Comparison of ENCODE assay signal across 12 cellular contexts in the genomic region with DNA sequence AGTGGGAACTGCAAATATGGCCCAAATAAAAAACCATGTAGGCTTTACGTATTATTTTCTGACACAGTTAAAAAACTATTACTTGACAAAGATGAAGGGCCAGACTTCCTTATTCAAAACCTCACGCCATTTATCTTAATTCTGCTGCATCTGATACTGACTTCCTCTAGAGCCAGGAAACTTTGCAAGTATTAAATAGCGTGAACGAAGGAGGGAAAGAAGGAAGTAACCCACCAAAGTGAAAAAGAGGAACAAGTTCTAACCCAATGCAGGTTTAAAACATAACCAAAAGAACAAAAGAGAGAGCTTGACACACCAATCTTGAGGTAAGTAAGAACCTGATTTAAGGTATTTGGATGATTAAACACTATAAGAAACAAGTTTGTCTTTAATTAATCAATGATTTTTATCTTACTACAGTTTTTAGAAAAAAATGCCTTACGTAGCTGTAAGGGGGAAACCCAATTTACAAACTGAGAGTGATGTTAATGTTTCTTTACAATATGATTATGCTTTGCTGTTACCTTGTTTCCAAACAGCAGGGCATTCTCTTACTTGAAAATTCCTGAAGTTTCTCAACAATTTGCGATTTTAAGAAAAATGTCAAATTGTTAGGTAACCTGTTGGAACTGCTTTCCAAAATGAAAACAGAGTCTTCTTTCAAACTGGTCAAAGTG. TPM values are rescaled to one million over a fixed set of nuclear protein-coding genes. Genes with fewer than 3 reads are reported as not detected.
DNase-seq lines count a peak whose midpoint lies in the region; ATAC-seq and TF ChIP-seq lines count a peak whose summit lies in the region.
"Had no signal": no experiment of that assay in that cellular context is flagged by ENCODE, and none has a peak within 500 bp of the region (broad histone marks: within the 10 kb centered on the region; RNA-seq: fewer than 3 reads in every experiment).

Gene GAPT (plus strand): TSS at position 220 of the 677 bp plus-strand sequence. CDS start 3,102 bp downstream, outside the sequence.

- CTCF ChIA-PET in GM10248 (lab: Yijun Ruan, JAX) = no interaction called here

- TF ChIP-seq POLR2A in prostate gland (IDR thresholded peaks at IDR 0.05) (no peak), ovary (IDR thresholded peaks at IDR 0.05) (no peak)

- H3K4me3 ChIP-seq in prostate gland = no peak within 1 kb of the TSS
- H3K4me3 ChIP-seq in ovary = no peak within 1 kb of the TSS

- H3K36me3 ChIP-seq in prostate gland = no peaks in the 10 kb centered on the region
- H3K36me3 ChIP-seq in ovary = no peaks in the 10 kb centered on the region

- H3K9me3 Mint-ChIP-seq in effector memory CD8-positive, alpha-beta T cell = no peaks in the 10 kb centered on the region
- H3K9me3 Mint-ChIP-seq in activated T-helper 2 cell treated with anti-CD3 and anti-CD28 coated beads, Interferon-gamma antibody, Interleukin-2, Interleukin-4, amounts not matched to agents 10 μg/mL and 5 μg/mL and 100 μg/mL, durations not matched to agents 14 hours and 24 hours and 36 hours = no peaks in the 10 kb centered on the region
- H3K9me3 Mint-ChIP-seq: activated naive CD4-positive, alpha-beta T cell treated with anti-CD3 and anti-CD28 coated beads, Interleukin-2, amount 50 U/mL, for 24 hours had no signal

- no peak within 1 kb of the TSS for H3K4me3 Mint-ChIP-seq in effector memory CD8-positive, alpha-beta T cell
- no peak within 1 kb of the TSS for H3K4me3 Mint-ChIP-seq in activated T-helper 2 cell treated with anti-CD3 and anti-CD28 coated beads, Interferon-gamma antibody, Interleukin-2, Interleukin-4, amounts not matched to agents 10 μg/mL and 5 μg/mL and 100 μg/mL, durations not matched to agents 14 hours and 24 hours and 36 hours (ENCODE audit: low read depth)
- H3K4me3 Mint-ChIP-seq: activated naive CD4-positive, alpha-beta T cell treated with anti-CD3 and anti-CD28 coated beads, Interleukin-2, amount 50 U/mL, for 24 hours had no signal

- intact Hi-C loops in prostate gland (cut with DNase I) = no loop called here
- intact Hi-C loops in activated T-helper 2 cell treated with anti-CD3 and anti-CD28 coated beads, Interferon-gamma antibody, Interleukin-2, Interleukin-4, amounts not matched to agents 10 μg/mL and 5 μg/mL and 100 μg/mL, durations not matched to agents 14 hours and 24 hours and 36 hours (cut with micrococcal nuclease) = no loop called here
- intact Hi-C loops in ovary (cut with DNase I) = loop anchor here in 2 of 4 donors (10.0 kb wide), 2 partner anchors 353 to 363 kb away; no protein-coding TSS in a partner anchor

- H3K27me3 Mint-ChIP-seq in effector memory CD8-positive, alpha-beta T cell = peaks cover 7 to 19% of the 10 kb centered on the region in 2 donors
- H3K27me3 Mint-ChIP-seq in activated T-helper 2 cell treated with anti-CD3 and anti-CD28 coated beads, Interferon-gamma antibody, Interleukin-2, Interleukin-4, amounts not matched to agents 10 μg/mL and 5 μg/mL and 100 μg/mL, durations not matched to agents 14 hours and 24 hours and 36 hours (ENCODE audit: low read depth) = peaks cover 28% of the 10 kb centered on the region
- H3K27me3 Mint-ChIP-seq: progenitor cell of endocrine pancreas had no signal

- no peak for TF ChIP-seq EP300 in ovary (IDR thresholded peaks at IDR 0.05)

- H3K27ac Mint-ChIP-seq in effector memory CD8-positive, alpha-beta T cell = no peak within 1 kb of the TSS
- no peak within 1 kb of the TSS for H3K27ac Mint-ChIP-seq in activated T-helper 2 cell treated with anti-CD3 and anti-CD28 coated beads, Interferon-gamma antibody, Interleukin-2, Interleukin-4, amounts not matched to agents 10 μg/mL and 5 μg/mL and 100 μg/mL, durations not matched to agents 14 hours and 24 hours and 36 hours
- H3K27ac Mint-ChIP-seq: activated naive CD4-positive, alpha-beta T cell treated with anti-CD3 and anti-CD28 coated beads, Interleukin-2, amount 50 U/mL, for 24 hours; progenitor cell of endocrine pancreas had no signal

- no peaks in the 10 kb centered on the region for H3K9me3 ChIP-seq in prostate gland
- no peaks in the 10 kb centered on the region for H3K9me3 ChIP-seq in ovary

- H3K27ac ChIP-seq in prostate gland = no peak within 1 kb of the TSS
- H3K27ac ChIP-seq in ovary = no peak within 1 kb of the TSS
- H3K27ac ChIP-seq: C4-2B had no signal

- TF ChIP-seq CTCF in GM10248 (IDR thresholded peaks at IDR 0.05; ENCODE audit: control extremely low read depth, extremely low read depth, low read depth, missing control alignments) = no peak
- TF ChIP-seq CTCF in prostate gland (IDR thresholded peaks at IDR 0.05) = no peak
- TF ChIP-seq CTCF in ovary (IDR thresholded peaks at IDR 0.05) = no peak

- H3K27me3 ChIP-seq in prostate gland (replicated peaks; ENCODE audit: insufficient read depth) (no peaks in the 10 kb centered on the region), ovary (no peaks in the 10 kb centered on the region)

- H3K36me3 Mint-ChIP-seq in effector memory CD8-positive, alpha-beta T cell (ENCODE audit: insufficient read depth) = no peaks in the 10 kb centered on the region
- H3K36me3 Mint-ChIP-seq in activated T-helper 2 cell treated with anti-CD3 and anti-CD28 coated beads, Interferon-gamma antibody, Interleukin-2, Interleukin-4, amounts not matched to agents 10 μg/mL and 5 μg/mL and 100 μg/mL, durations not matched to agents 14 hours and 24 hours and 36 hours (ENCODE audit: low read depth) = no peaks in the 10 kb centered on the region
- H3K36me3 Mint-ChIP-seq: activated naive CD4-positive, alpha-beta T cell treated with anti-CD3 and anti-CD28 coated beads, Interleukin-2, amount 50 U/mL, for 24 hours had no signal

- WGBS in prostate gland = 79% methylated on average over 6 of the region's 6 CpGs
- 89 to 91% (median 91%) methylated on average over 6 of the region's 6 CpGs for WGBS in ovary, 3 donors

- DNase-seq in GM10248 (ENCODE audit: extremely low spot score) (peak; percentile 19), prostate gland (ENCODE audit: low spot score) (no peak), ovary (no peak), COR-L47 (lab: John Stamatoyannopoulos, UW) (no peak)
- no peak for DNase-seq in effector memory CD8-positive, alpha-beta T cell
- no peak for DNase-seq in activated T-helper 2 cell treated with anti-CD3 and anti-CD28 coated beads, Interferon-gamma antibody, Interleukin-2, Interleukin-4, amounts not matched to agents 10 μg/mL and 5 μg/mL and 100 μg/mL, durations not matched to agents 14 hours and 24 hours and 36 hours (ENCODE audit: low spot score)

- no peaks in the 10 kb centered on the region for H3K4me1 Mint-ChIP-seq in effector memory CD8-positive, alpha-beta T cell (ENCODE audit: low read depth in 2 of 2)
- H3K4me1 Mint-ChIP-seq in activated T-helper 2 cell treated with anti-CD3 and anti-CD28 coated beads, Interferon-gamma antibody, Interleukin-2, Interleukin-4, amounts not matched to agents 10 μg/mL and 5 μg/mL and 100 μg/mL, durations not matched to agents 14 hours and 24 hours and 36 hours (ENCODE audit: low read depth) = peaks cover 2% of the 10 kb centered on the region

- H3K4me1 ChIP-seq in prostate gland (replicated peaks) (no peaks in the 10 kb centered on the region), ovary (ENCODE audit: insufficient read depth) (no peaks in the 10 kb centered on the region)

- ATAC-seq in GM21576 (IDR thresholded peaks at IDR 0.05; ENCODE audit: unreplicated experiment) (peak; percentile 91), HG03520 (IDR thresholded peaks at IDR 0.05; ENCODE audit: unreplicated experiment) (peak; percentile 79)
- peak; percentile 36 for ATAC-seq in effector memory CD8-positive, alpha-beta T cell (replicated peaks)
- ATAC-seq: Panc1 had no signal

- POLR2A ChIA-PET in GM10248 (lab: Yijun Ruan, JAX) = no interaction called here

RNA-seq across cellular contexts. Expression of gene GAPT, which starts in this region (rescaled TPM):
- total RNA-seq in prostate gland (1 to 10 TPM in 1 of 2 donors, under 1 TPM in 1; 0.36 to 3.0 TPM), ovary (1 to 10 TPM in 2 of 7 donors, under 1 TPM in 4, not detected in 1; 0.07 to 1.6 (median 0.50) TPM)
- not detected in 2 replicates for total RNA-seq in activated T-helper 2 cell treated with anti-CD3 and anti-CD28 coated beads, Interferon-gamma antibody, Interleukin-2, Interleukin-4, amounts not matched to agents 10 μg/mL and 5 μg/mL and 100 μg/mL, durations not matched to agents 14 hours and 24 hours and 36 hours
- 1 to 10 TPM in 1 of 2 donors, under 1 TPM in 1; 0.41 to 2.2 TPM for polyA plus RNA-seq in ovary
- total RNA-seq: progenitor cell of endocrine pancreas had no signal

Comparison
In these comparisons a context has a peak if more than half of its experiments do, and no peak if none do; other contexts are left out.
1. ATAC-seq: peak in every context shown above with its lines; median percentile 91 in GM21576; 79 in HG03520; 36 in effector memory CD8-positive, alpha-beta T cell.